ENCODE assay signal across 1 cellular context in the genomic region with DNA sequence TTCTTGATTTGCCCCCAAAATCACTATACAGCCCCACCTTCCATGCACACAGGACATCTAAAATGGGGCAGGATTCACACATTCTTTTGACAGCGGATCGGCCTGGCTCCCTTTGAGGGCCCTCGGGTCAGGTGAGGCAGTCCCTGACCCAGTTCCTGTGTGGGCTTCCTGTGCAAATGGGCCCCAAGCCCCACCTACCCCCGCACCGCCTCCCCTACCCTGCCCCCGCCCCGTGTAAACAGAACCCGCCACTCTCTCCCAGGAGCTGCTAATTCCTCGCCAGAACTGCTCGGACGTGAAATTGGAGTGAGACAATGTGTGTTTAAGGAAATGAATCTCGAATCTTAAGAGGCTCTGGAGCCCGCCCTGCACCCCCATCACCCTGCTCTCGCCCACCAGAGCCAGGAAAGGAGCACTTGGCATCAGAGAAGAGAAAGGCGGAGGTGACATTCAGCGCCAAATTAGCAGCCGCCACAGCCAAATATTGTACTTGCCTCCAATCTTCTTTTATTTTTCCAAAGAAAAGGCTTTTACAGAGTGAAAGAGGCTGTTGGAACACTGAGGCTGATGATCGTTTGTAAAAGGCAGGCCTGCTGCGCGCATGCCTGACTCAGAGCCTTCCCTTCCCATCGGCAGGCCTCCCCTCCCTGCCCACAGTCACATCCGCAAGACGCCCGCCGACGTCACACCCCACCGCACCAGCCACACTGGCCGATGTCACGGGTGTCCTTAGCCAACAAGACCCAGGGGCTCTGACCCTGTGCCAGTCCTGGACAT.
TF ChIP-seq lines count a peak whose summit lies in the region.

No MANE protein-coding gene starts in this region.

TF ChIP-seq in HepG2, 621 proteins besides CTCF, POLR2A, EP300 and RAD21 (continued from another document):
- TF ChIP-seq SP5 (CRISPR knock-in tag; IDR thresholded peaks at IDR 0.05; ENCODE audit: borderline replicate concordance, low read depth): peak; percentile 32; the same call in 1 of the 2 replicates
- TF ChIP-seq ZBTB38 (CRISPR knock-in tag; IDR thresholded peaks at IDR 0.05): peak; percentile 37; the same call in 1 of the 2 replicates
- TF ChIP-seq, protein P1, sequence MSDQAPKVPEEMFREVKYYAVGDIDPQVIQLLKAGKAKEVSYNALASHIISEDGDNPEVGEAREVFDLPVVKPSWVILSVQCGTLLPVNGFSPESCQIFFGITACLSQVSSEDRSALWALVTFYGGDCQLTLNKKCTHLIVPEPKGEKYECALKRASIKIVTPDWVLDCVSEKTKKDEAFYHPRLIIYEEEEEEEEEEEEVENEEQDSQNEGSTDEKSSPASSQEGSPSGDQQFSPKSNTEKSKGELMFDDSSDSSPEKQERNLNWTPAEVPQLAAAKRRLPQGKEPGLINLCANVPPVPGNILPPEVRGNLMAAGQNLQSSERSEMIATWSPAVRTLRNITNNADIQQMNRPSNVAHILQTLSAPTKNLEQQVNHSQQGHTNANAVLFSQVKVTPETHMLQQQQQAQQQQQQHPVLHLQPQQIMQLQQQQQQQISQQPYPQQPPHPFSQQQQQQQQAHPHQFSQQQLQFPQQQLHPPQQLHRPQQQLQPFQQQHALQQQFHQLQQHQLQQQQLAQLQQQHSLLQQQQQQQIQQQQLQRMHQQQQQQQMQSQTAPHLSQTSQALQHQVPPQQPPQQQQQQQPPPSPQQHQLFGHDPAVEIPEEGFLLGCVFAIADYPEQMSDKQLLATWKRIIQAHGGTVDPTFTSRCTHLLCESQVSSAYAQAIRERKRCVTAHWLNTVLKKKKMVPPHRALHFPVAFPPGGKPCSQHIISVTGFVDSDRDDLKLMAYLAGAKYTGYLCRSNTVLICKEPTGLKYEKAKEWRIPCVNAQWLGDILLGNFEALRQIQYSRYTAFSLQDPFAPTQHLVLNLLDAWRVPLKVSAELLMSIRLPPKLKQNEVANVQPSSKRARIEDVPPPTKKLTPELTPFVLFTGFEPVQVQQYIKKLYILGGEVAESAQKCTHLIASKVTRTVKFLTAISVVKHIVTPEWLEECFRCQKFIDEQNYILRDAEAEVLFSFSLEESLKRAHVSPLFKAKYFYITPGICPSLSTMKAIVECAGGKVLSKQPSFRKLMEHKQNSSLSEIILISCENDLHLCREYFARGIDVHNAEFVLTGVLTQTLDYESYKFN (CRISPR knock-in tag; conservative IDR thresholded peaks at IDR 0.05): 0 out of 2 replicates have a peak, but pooled peaks have one; percentile 12
- TF ChIP-seq SAP130 (CRISPR knock-in tag; IDR thresholded peaks at IDR 0.05; ENCODE audit: low read depth): no peak
- TF ChIP-seq, protein P2, sequence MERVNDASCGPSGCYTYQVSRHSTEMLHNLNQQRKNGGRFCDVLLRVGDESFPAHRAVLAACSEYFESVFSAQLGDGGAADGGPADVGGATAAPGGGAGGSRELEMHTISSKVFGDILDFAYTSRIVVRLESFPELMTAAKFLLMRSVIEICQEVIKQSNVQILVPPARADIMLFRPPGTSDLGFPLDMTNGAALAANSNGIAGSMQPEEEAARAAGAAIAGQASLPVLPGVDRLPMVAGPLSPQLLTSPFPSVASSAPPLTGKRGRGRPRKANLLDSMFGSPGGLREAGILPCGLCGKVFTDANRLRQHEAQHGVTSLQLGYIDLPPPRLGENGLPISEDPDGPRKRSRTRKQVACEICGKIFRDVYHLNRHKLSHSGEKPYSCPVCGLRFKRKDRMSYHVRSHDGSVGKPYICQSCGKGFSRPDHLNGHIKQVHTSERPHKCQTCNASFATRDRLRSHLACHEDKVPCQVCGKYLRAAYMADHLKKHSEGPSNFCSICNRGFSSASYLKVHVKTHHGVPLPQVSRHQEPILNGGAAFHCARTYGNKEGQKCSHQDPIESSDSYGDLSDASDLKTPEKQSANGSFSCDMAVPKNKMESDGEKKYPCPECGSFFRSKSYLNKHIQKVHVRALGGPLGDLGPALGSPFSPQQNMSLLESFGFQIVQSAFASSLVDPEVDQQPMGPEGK (CRISPR knock-in tag; IDR thresholded peaks at IDR 0.05): peak; percentile 54
- TF ChIP-seq FOXP1 (IDR thresholded peaks at IDR 0.05): no peak
- TF ChIP-seq FOXP1 (CRISPR knock-in tag; IDR thresholded peaks at IDR 0.05): 0 out of 2 replicates have a peak, but pooled peaks have one; percentile 8
- TF ChIP-seq KAT8 (CRISPR knock-in tag; IDR thresholded peaks at IDR 0.05): 0 out of 2 replicates have a peak, but pooled peaks have one; percentile 21
- TF ChIP-seq GABPB1 (CRISPR knock-in tag; IDR thresholded peaks at IDR 0.05): 0 out of 2 replicates have a peak, but pooled peaks have one; percentile 10
- TF ChIP-seq, protein P3, sequence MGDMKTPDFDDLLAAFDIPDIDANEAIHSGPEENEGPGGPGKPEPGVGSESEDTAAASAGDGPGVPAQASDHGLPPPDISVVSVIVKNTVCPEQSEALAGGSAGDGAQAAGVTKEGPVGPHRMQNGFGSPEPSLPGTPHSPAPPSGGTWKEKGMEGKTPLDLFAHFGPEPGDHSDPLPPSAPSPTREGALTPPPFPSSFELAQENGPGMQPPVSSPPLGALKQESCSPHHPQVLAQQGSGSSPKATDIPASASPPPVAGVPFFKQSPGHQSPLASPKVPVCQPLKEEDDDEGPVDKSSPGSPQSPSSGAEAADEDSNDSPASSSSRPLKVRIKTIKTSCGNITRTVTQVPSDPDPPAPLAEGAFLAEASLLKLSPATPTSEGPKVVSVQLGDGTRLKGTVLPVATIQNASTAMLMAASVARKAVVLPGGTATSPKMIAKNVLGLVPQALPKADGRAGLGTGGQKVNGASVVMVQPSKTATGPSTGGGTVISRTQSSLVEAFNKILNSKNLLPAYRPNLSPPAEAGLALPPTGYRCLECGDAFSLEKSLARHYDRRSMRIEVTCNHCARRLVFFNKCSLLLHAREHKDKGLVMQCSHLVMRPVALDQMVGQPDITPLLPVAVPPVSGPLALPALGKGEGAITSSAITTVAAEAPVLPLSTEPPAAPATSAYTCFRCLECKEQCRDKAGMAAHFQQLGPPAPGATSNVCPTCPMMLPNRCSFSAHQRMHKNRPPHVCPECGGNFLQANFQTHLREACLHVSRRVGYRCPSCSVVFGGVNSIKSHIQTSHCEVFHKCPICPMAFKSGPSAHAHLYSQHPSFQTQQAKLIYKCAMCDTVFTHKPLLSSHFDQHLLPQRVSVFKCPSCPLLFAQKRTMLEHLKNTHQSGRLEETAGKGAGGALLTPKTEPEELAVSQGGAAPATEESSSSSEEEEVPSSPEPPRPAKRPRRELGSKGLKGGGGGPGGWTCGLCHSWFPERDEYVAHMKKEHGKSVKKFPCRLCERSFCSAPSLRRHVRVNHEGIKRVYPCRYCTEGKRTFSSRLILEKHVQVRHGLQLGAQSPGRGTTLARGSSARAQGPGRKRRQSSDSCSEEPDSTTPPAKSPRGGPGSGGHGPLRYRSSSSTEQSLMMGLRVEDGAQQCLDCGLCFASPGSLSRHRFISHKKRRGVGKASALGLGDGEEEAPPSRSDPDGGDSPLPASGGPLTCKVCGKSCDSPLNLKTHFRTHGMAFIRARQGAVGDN (CRISPR knock-in tag; IDR thresholded peaks at IDR 0.05): peak; percentile 14; the same call in 1 of the 2 replicates
- TF ChIP-seq, protein P4, sequence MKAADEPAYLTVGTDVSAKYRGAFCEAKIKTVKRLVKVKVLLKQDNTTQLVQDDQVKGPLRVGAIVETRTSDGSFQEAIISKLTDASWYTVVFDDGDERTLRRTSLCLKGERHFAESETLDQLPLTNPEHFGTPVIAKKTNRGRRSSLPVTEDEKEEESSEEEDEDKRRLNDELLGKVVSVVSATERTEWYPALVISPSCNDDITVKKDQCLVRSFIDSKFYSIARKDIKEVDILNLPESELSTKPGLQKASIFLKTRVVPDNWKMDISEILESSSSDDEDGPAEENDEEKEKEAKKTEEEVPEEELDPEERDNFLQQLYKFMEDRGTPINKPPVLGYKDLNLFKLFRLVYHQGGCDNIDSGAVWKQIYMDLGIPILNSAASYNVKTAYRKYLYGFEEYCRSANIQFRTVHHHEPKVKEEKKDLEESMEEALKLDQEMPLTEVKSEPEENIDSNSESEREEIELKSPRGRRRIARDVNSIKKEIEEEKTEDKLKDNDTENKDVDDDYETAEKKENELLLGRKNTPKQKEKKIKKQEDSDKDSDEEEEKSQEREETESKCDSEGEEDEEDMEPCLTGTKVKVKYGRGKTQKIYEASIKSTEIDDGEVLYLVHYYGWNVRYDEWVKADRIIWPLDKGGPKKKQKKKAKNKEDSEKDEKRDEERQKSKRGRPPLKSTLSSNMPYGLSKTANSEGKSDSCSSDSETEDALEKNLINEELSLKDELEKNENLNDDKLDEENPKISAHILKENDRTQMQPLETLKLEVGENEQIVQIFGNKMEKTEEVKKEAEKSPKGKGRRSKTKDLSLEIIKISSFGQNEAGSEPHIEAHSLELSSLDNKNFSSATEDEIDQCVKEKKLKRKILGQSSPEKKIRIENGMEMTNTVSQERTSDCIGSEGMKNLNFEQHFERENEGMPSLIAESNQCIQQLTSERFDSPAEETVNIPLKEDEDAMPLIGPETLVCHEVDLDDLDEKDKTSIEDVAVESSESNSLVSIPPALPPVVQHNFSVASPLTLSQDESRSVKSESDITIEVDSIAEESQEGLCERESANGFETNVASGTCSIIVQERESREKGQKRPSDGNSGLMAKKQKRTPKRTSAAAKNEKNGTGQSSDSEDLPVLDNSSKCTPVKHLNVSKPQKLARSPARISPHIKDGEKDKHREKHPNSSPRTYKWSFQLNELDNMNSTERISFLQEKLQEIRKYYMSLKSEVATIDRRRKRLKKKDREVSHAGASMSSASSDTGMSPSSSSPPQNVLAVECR (CRISPR knock-in tag; IDR thresholded peaks at IDR 0.05; ENCODE audit: borderline replicate concordance): 0 out of 2 replicates have a peak, but pooled peaks have one; percentile 11
- TF ChIP-seq SNAPC2 (CRISPR knock-in tag; IDR thresholded peaks at IDR 0.05): no peak
- TF ChIP-seq, protein P5, sequence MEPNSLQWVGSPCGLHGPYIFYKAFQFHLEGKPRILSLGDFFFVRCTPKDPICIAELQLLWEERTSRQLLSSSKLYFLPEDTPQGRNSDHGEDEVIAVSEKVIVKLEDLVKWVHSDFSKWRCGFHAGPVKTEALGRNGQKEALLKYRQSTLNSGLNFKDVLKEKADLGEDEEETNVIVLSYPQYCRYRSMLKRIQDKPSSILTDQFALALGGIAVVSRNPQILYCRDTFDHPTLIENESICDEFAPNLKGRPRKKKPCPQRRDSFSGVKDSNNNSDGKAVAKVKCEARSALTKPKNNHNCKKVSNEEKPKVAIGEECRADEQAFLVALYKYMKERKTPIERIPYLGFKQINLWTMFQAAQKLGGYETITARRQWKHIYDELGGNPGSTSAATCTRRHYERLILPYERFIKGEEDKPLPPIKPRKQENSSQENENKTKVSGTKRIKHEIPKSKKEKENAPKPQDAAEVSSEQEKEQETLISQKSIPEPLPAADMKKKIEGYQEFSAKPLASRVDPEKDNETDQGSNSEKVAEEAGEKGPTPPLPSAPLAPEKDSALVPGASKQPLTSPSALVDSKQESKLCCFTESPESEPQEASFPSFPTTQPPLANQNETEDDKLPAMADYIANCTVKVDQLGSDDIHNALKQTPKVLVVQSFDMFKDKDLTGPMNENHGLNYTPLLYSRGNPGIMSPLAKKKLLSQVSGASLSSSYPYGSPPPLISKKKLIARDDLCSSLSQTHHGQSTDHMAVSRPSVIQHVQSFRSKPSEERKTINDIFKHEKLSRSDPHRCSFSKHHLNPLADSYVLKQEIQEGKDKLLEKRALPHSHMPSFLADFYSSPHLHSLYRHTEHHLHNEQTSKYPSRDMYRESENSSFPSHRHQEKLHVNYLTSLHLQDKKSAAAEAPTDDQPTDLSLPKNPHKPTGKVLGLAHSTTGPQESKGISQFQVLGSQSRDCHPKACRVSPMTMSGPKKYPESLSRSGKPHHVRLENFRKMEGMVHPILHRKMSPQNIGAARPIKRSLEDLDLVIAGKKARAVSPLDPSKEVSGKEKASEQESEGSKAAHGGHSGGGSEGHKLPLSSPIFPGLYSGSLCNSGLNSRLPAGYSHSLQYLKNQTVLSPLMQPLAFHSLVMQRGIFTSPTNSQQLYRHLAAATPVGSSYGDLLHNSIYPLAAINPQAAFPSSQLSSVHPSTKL (CRISPR knock-in tag; IDR thresholded peaks at IDR 0.05): 0 out of 2 replicates have a peak, but pooled peaks have one; percentile 6
- TF ChIP-seq RARA (CRISPR knock-in tag; IDR thresholded peaks at IDR 0.05): 0 out of 2 replicates have a peak, but pooled peaks have one; percentile 20
- no peak for TF ChIP-seq GABPA (IDR thresholded peaks at IDR 0.05; ENCODE audit: low read depth, low read length)
- 0 out of 2 replicates have a peak, but pooled peaks have one; percentile 17 for TF ChIP-seq GABPA (CRISPR knock-in tag; IDR thresholded peaks at IDR 0.05; ENCODE audit: low read depth)
- no peak for TF ChIP-seq KMT2B (CRISPR knock-in tag; IDR thresholded peaks at IDR 0.05)
- TF ChIP-seq IKZF1 (IDR thresholded peaks at IDR 0.05): no peak
- no peak for TF ChIP-seq ZNF558 (CRISPR knock-in tag; IDR thresholded peaks at IDR 0.05; ENCODE audit: borderline replicate concordance)
- TF ChIP-seq, protein P6, sequence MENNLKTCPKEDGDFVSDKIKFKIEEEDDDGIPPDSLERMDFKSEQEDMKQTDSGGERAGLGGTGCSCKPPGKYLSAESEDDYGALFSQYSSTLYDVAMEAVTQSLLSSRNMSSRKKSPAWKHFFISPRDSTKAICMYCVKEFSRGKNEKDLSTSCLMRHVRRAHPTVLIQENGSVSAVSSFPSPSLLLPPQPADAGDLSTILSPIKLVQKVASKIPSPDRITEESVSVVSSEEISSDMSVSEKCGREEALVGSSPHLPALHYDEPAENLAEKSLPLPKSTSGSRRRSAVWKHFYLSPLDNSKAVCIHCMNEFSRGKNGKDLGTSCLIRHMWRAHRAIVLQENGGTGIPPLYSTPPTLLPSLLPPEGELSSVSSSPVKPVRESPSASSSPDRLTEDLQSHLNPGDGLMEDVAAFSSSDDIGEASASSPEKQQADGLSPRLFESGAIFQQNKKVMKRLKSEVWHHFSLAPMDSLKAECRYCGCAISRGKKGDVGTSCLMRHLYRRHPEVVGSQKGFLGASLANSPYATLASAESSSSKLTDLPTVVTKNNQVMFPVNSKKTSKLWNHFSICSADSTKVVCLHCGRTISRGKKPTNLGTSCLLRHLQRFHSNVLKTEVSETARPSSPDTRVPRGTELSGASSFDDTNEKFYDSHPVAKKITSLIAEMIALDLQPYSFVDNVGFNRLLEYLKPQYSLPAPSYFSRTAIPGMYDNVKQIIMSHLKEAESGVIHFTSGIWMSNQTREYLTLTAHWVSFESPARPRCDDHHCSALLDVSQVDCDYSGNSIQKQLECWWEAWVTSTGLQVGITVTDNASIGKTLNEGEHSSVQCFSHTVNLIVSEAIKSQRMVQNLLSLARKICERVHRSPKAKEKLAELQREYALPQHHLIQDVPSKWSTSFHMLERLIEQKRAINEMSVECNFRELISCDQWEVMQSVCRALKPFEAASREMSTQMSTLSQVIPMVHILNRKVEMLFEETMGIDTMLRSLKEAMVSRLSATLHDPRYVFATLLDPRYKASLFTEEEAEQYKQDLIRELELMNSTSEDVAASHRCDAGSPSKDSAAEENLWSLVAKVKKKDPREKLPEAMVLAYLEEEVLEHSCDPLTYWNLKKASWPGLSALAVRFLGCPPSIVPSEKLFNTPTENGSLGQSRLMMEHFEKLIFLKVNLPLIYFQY (CRISPR knock-in tag; IDR thresholded peaks at IDR 0.05; ENCODE audit: borderline replicate concordance): peak; percentile 57; the same call in 1 of the 2 replicates
- TF ChIP-seq, protein P7, sequence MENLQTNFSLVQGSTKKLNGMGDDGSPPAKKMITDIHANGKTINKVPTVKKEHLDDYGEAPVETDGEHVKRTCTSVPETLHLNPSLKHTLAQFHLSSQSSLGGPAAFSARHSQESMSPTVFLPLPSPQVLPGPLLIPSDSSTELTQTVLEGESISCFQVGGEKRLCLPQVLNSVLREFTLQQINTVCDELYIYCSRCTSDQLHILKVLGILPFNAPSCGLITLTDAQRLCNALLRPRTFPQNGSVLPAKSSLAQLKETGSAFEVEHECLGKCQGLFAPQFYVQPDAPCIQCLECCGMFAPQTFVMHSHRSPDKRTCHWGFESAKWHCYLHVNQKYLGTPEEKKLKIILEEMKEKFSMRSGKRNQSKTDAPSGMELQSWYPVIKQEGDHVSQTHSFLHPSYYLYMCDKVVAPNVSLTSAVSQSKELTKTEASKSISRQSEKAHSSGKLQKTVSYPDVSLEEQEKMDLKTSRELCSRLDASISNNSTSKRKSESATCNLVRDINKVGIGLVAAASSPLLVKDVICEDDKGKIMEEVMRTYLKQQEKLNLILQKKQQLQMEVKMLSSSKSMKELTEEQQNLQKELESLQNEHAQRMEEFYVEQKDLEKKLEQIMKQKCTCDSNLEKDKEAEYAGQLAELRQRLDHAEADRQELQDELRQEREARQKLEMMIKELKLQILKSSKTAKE (CRISPR knock-in tag; IDR thresholded peaks at IDR 0.05; ENCODE audit: borderline replicate concordance): no peak
TF ChIP-seq in HepG2: peak in this region for 14.
